Comparison of ENCODE assay signal across 8 cellular contexts in genomic region chr4:186067757-186068385, GRCh38. TPM values are rescaled to one million over a fixed set of nuclear protein-coding genes. Genes with fewer than 3 reads are reported as not detected.
DNase-seq lines count a peak whose midpoint lies in the region; ATAC-seq, FAIRE-seq and TF ChIP-seq lines count a peak whose summit lies in the region.

No MANE protein-coding gene starts in this region.

- H3K9me3 Mint-ChIP-seq in natural killer cell treated with Interleukin-12 subunit alpha and Interleukin-12 subunit beta and Interleukin-15 and Interleukin-18, amount 100 ng/mL, for 72 hours: no peaks in the 10 kb centered on the region

- CTCF ChIA-PET in A549 (lab: Yijun Ruan, JAX): interaction anchor here (0.9 to 3.7 kb wide), 10 partner anchors 8 to 75 kb away, joined by 3 to 27 read pairs (median 4); no protein-coding TSS in a partner anchor

- H3K4me1 ChIP-seq in A549 (no peaks in the 10 kb centered on the region), esophagus muscularis mucosa (peaks cover 6 to 18% (median 14%) of the 10 kb centered on the region in 4 donors), aorta (ENCODE audit: control insufficient read depth in 1 of 2, insufficient read depth in 2 of 2, low read length in 2 of 2) (no peaks in the 10 kb centered on the region)

- peak overlapping the region; percentile 87 for H3K4me2 ChIP-seq in A549

- no peak for FAIRE-seq in A549 (lab: Jason Lieb, UNC)

- TF ChIP-seq EP300 in A549 (IDR thresholded peaks at IDR 0.05) (no peak), esophagus muscularis mucosa (IDR thresholded peaks at IDR 0.05) (no peak)

- peak in 1 of 2 experiments; percentile 70 for DNase-seq in A549 (ENCODE audit: low read depth in 1 of 2, low spot score in 1 of 2)
- DNase-seq in GM12865 (ENCODE audit: low read depth): peak; percentile 74
- peak; percentile 81 for DNase-seq in NCI-H2029 (lab: John Stamatoyannopoulos, UW)
- peak; percentile 23 for DNase-seq in activated CD4-positive, alpha-beta T cell treated with anti-CD3 and anti-CD28 coated beads, Interleukin-2, amount 50 U/mL, for 1 hour
- no peak for DNase-seq in esophagus muscularis mucosa (ENCODE audit: extremely low spot score)
- no peak for DNase-seq in natural killer cell treated with Interleukin-12 subunit alpha and Interleukin-12 subunit beta and Interleukin-15 and Interleukin-18, amount 100 ng/mL, for 72 hours (ENCODE audit: low spot score)
- peak in 1 of 2 donors; percentile 73 for DNase-seq in aorta

- H3K27ac ChIP-seq in A549 (no peak overlapping the region), esophagus muscularis mucosa (replicated peaks in 1 of 4) (peak overlapping the region; percentile 69 to 72 (median 71)), aorta (ENCODE audit: low read depth in 1 of 2, low read length in 2 of 2) (no peak overlapping the region)

- no peaks in the 10 kb centered on the region for H3K27me3 Mint-ChIP-seq in natural killer cell treated with Interleukin-12 subunit alpha and Interleukin-12 subunit beta and Interleukin-15 and Interleukin-18, amount 100 ng/mL, for 72 hours

- H3K4me3 ChIP-seq in A549 (peak overlapping the region; percentile 44; the same call in 2 of the 3 replicates), GM12865 (ENCODE audit: low read depth, low read length) (no peak overlapping the region), esophagus muscularis mucosa (peak overlapping the region; percentile 54 to 65 (median 62)), aorta (ENCODE audit: low read length in 2 of 2) (peak overlapping the region; percentile 99)

- POLR2A ChIA-PET in A549 (lab: Yijun Ruan, JAX): no interaction called here

- ATAC-seq in A549 (peak; percentile 95 to 98), HG02678 (IDR thresholded peaks at IDR 0.05; ENCODE audit: unreplicated experiment) (peak; percentile 86), aorta (ENCODE audit: low FRiP score) (peak; percentile 85)
- peak; percentile 64 to 69 for ATAC-seq in natural killer cell treated with Interleukin-12 subunit alpha and Interleukin-12 subunit beta and Interleukin-15 and Interleukin-18, amount 100 ng/mL, for 72 hours

- TF ChIP-seq CTCF in A549 (IDR thresholded peaks at IDR 0.05) (peak; percentile 51), GM12865 (IDR thresholded peaks at IDR 0.05; ENCODE audit: insufficient read depth, low read depth, low read length, missing control alignments) (peak; percentile 56), esophagus muscularis mucosa (IDR thresholded peaks at IDR 0.05) (peak; percentile 61 to 68 (median 61))

- H3K4me1 Mint-ChIP-seq in natural killer cell treated with Interleukin-12 subunit alpha and Interleukin-12 subunit beta and Interleukin-15 and Interleukin-18, amount 100 ng/mL, for 72 hours (ENCODE audit: low read depth in 2 of 2): peaks cover 21 to 29% of the 10 kb centered on the region in 2 donors

- H3K27me3 ChIP-seq in esophagus muscularis mucosa (no peaks in the 10 kb centered on the region), aorta (ENCODE audit: control insufficient read depth in 1 of 2, insufficient read depth in 2 of 2, low read length in 1 of 2) (no peaks in the 10 kb centered on the region)

- peak; percentile 55 to 60 for TF ChIP-seq RAD21 in A549 (conservative IDR thresholded peaks at IDR 0.05 in 1 of 2, IDR thresholded peaks at IDR 0.05 in 1 of 2)

- H3K9me3 ChIP-seq in A549: no peaks in the 10 kb centered on the region
- H3K9me3 ChIP-seq in esophagus muscularis mucosa: no peaks in the 10 kb centered on the region
- no peaks in the 10 kb centered on the region for H3K9me3 ChIP-seq in aorta (ENCODE audit: control insufficient read depth, low read length)

- H3K36me3 ChIP-seq in esophagus muscularis mucosa (no peaks in the 10 kb centered on the region), aorta (ENCODE audit: control insufficient read depth in 1 of 2, insufficient read depth in 2 of 2, low read length in 1 of 2) (no peaks in the 10 kb centered on the region)

- intact Hi-C loops in esophagus muscularis mucosa (cut with DNase I): loop anchor here (2.0 to 5.0 kb wide), 2 partner anchors 69 to 124 kb away; partner anchors contain the start of gene CYP4V2
- intact Hi-C loops in aorta (cut with DNase I): loop anchor here (2.0 to 5.0 kb wide), 2 partner anchors 69 kb away; no protein-coding TSS in a partner anchor

- 33% methylated on average over 9 of the region's 9 CpGs for WGBS in A549 (ENCODE audit: missing lambda C conversion rate)
- 51% methylated on average over 9 of the region's 9 CpGs for WGBS in esophagus muscularis mucosa
- 38 to 42% methylated on average over 9 of the region's 9 CpGs for WGBS in aorta, 2 donors

- H3K36me3 Mint-ChIP-seq in natural killer cell treated with Interleukin-12 subunit alpha and Interleukin-12 subunit beta and Interleukin-15 and Interleukin-18, amount 100 ng/mL, for 72 hours: no peaks in the 10 kb centered on the region

- no peak overlapping the region for H3K27ac Mint-ChIP-seq in natural killer cell treated with Interleukin-12 subunit alpha and Interleukin-12 subunit beta and Interleukin-15 and Interleukin-18, amount 100 ng/mL, for 72 hours

- TF ChIP-seq POLR2A in A549 (IDR thresholded peaks at IDR 0.05; ENCODE audit: low read length) (no peak), esophagus muscularis mucosa (IDR thresholded peaks at IDR 0.05; ENCODE audit: low read depth) (no peak)

- H3K4me3 Mint-ChIP-seq in natural killer cell treated with Interleukin-12 subunit alpha and Interleukin-12 subunit beta and Interleukin-15 and Interleukin-18, amount 100 ng/mL, for 72 hours: peak overlapping the region; percentile 84

TF ChIP-seq in A549, 52 proteins besides CTCF, POLR2A, EP300 and RAD21:
- peak; percentile 52 for TF ChIP-seq SMC3 (IDR thresholded peaks at IDR 0.05)
- TF ChIP-seq CHD4 (IDR thresholded peaks at IDR 0.05; ENCODE audit: borderline replicate concordance): no peak

RNA-seq across cellular contexts. Expression of gene TLR3, which starts 1.1 kb away (rescaled TPM):
- polyA plus RNA-seq in A549 (2011; rRNA removed): 0.74 and 0.81 TPM in 2 replicates
- polyA plus RNA-seq in A549 (2012; cell fraction: cytosol; rRNA removed): 0.04 and 0.05 TPM in 2 replicates
- polyA plus RNA-seq in A549 (2012; cell fraction: nucleus; rRNA removed): 0.02 and 0.04 TPM in 2 replicates
- polyA plus RNA-seq in A549 (2017; fragmentation: RNase III; extraction: RNeasy Plus Mini Kit Qiagen cat#74134 plus additional on column Dnase treatment): 0.09 to 0.29 TPM (median 0.16 TPM) in 3 replicates
- 0.66 and 0.68 TPM in 2 replicates for polyA minus RNA-seq in A549 (2011; rRNA and poly(A)+ RNA removed)
- total RNA-seq in esophagus muscularis mucosa: 1 to 10 TPM; 2.5 to 7.0 (median 4.0) TPM
- total RNA-seq in natural killer cell treated with Interleukin-12 subunit alpha and Interleukin-12 subunit beta and Interleukin-15 and Interleukin-18, amount 100 ng/mL, for 72 hours: 1 to 10 TPM; 1.2 to 1.8 TPM
- total RNA-seq in aorta: 10 to 100 TPM in 1 of 2 donors, 1 to 10 TPM in 1; 6.2 to 14.9 TPM
- polyA plus RNA-seq in aorta: 1 to 10 TPM; 2.0 to 2.2 TPM

RNA-seq across cellular contexts. Expression of gene FAM149A, which starts 36.6 kb away (rescaled TPM):
- polyA plus RNA-seq in A549 (2011; rRNA removed) (3.0 and 3.9 TPM in 2 replicates), A549 (2017; fragmentation: RNase III; extraction: RNeasy Plus Mini Kit Qiagen cat#74134 plus additional on column Dnase treatment) (1.4 to 1.8 TPM (median 1.7 TPM) in 3 replicates), aorta (10 to 100 TPM; 12.8 to 25.8 TPM)
- polyA plus RNA-seq in A549 (2012; cell fraction: cytosol; rRNA removed): 1.2 and 1.6 TPM in 2 replicates
- 0.95 and 1.0 TPM in 2 replicates for polyA plus RNA-seq in A549 (2012; cell fraction: nucleus; rRNA removed)
- polyA minus RNA-seq in A549 (2011; rRNA and poly(A)+ RNA removed): 3.3 and 3.6 TPM in 2 replicates
- total RNA-seq in esophagus muscularis mucosa (10 to 100 TPM; 19.5 to 38.8 (median 33.6) TPM), aorta (10 to 100 TPM in 1 of 2 donors, 1 to 10 TPM in 1; 7.9 to 17.8 TPM)
- total RNA-seq in natural killer cell treated with Interleukin-12 subunit alpha and Interleukin-12 subunit beta and Interleukin-15 and Interleukin-18, amount 100 ng/mL, for 72 hours: not detected

Comparison
In these comparisons a context has a peak if more than half of its experiments do, and no peak if none do; other contexts are left out.
1. DNase-seq: peak in GM12865 (single experiment), NCI-H2029 (single experiment) and activated CD4-positive, alpha-beta T cell treated with anti-CD3 and anti-CD28 coated beads, Interleukin-2, amount 50 U/mL, for 1 hour (single experiment); none in esophagus muscularis mucosa (single experiment) and natural killer cell treated with Interleukin-12 subunit alpha and Interleukin-12 subunit beta and Interleukin-15 and Interleukin-18, amount 100 ng/mL, for 72 hours (single experiment).
2. H3K27ac ChIP-seq: peak in esophagus muscularis mucosa (4 of 4); none in A549 (0 of 2) and aorta (0 of 2).
3. RNA of gene FAM149A, which starts 36.6 kb away (total RNA-seq): 19.5 to 38.8 TPM in esophagus muscularis mucosa and 7.9 to 17.8 TPM in aorta; not detected in natural killer cell treated with Interleukin-12 subunit alpha and Interleukin-12 subunit beta and Interleukin-15 and Interleukin-18, amount 100 ng/mL, for 72 hours; every median in the first group is over 4 times any median in the second.
4. Peak in every context shown above with its lines, with median percentiles within 50 percentile points of each other: ATAC-seq and CTCF ChIP-seq.